21 cellular contexts compared by ENCODE assay signal in genomic region chr16:14366974-14367707, GRCh38.
"Had no signal": no experiment of that assay in that cellular context is flagged by ENCODE, and none has a peak within 500 bp of the region (broad histone marks: within the 10 kb centered on the region; RNA-seq: fewer than 3 reads in every experiment).

No MANE protein-coding gene starts in this region.

- H2AFZ ChIP-seq: neural progenitor cell had no signal

- DNase-seq: activated CD4-positive, alpha-beta T cell treated with anti-CD3 and anti-CD28 coated beads for 4 hours; activated CD4-positive, alpha-beta T cell treated with anti-CD3 and anti-CD28 coated beads, Interleukin-2, amount 50 U/mL, for 4 hours; activated naive CD4-positive, alpha-beta T cell; activated T-cell treated with anti-CD3 and anti-CD28 coated beads for 4 hours; activated T-cell treated with anti-CD3 and anti-CD28 coated beads, Interleukin-2, amount 50 U/mL, for 72 hours; anterior cingulate cortex; endodermal cell; foreskin keratinocyte; heart right ventricle; left ventricle myocardium inferior; naive thymus-derived CD8-positive, alpha-beta T cell; stimulated activated CD4-positive, alpha-beta T cell treated with anti-CD3 and anti-CD28 coated beads, Interleukin-12 subunit alpha, Interleukin-12 subunit beta, amount 100 ng/mL, for 4 hours; stimulated activated CD4-positive, alpha-beta T cell treated with anti-CD3 and anti-CD28 coated beads, Interleukin-4, amount 100 ng/mL, for 1 hour; upper lobe of left lung had no signal

- FAIRE-seq: bronchial epithelial cell, islet of Langerhans had no signal

- H3K4me3 ChIP-seq: heart right ventricle, left ventricle myocardium inferior, neural progenitor cell, skin epidermis, upper lobe of left lung had no signal

- H3K4me2 ChIP-seq: neural progenitor cell had no signal

- H3K27me3 ChIP-seq: foreskin keratinocyte, heart right ventricle, neural progenitor cell, upper lobe of left lung had no signal

- H3K9ac ChIP-seq: neural progenitor cell had no signal

- ATAC-seq: activated naive CD4-positive, alpha-beta T cell treated with anti-CD3 and anti-CD28 coated beads, Interleukin-2, amount 50 U/mL, for 72 hours; activated T-cell treated with anti-CD3 and anti-CD28 coated beads, Interleukin-2, amount 50 U/mL, for 72 hours; esophagus mucosa; foreskin keratinocyte; heart right ventricle; naive thymus-derived CD8-positive, alpha-beta T cell; sciatic nerve had no signal

- H3K36me3 ChIP-seq: heart right ventricle, left ventricle myocardium inferior, neural progenitor cell, upper lobe of left lung had no signal

- H3K27ac ChIP-seq: foreskin keratinocyte, heart right ventricle, left ventricle myocardium inferior, neural progenitor cell, skin epidermis, upper lobe of left lung had no signal

- H3K9me3 ChIP-seq: heart right ventricle, left ventricle myocardium inferior, upper lobe of left lung had no signal
